ENCODE assay signal across 12 cellular contexts in the genomic region with DNA sequence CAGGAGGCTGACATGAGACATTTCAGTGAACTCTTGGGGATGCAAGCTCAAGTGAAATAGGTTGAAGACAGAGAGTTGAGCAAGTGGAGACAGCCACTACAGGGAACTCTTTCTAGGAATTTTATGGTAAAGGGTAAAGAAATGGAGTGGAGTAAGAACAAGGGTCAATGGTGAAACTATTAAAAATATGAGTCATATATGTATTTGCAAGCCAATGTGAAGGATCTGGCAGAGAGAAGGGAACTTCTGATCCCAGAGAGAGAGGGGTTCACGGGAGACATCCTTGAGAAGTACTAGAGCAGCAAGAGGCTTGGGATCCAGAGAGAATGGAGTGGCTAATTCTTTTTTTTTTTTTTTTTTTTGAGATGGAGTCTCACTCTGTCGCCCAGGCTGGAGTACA. TPM values are rescaled to one million over a fixed set of nuclear protein-coding genes. Genes with fewer than 3 reads are reported as not detected.
"Had no signal": no experiment of that assay in that cellular context is flagged by ENCODE, and none has a peak within 500 bp of the region (broad histone marks: within the 10 kb centered on the region; RNA-seq: fewer than 3 reads in every experiment).

No MANE protein-coding gene starts in this region.

- H3K4me3 ChIP-seq: colonic mucosa, gastrocnemius medialis, thoracic aorta had no signal

- H3K27me3 ChIP-seq: colonic mucosa, gastrocnemius medialis had no signal

- ATAC-seq: activated CD8-positive, alpha-beta T cell treated with anti-CD3 and anti-CD28 coated beads, Interleukin-2, amount 10 ng/mL, durations not matched to agents 7 days and 5 days; gastrocnemius medialis; stimulated activated naive B cell treated with anti-CD40 and anti-IgM and Interleukin-4, amounts not matched to agents 10 μg/mL and 1 μg/mL and 100 μg/mL, for 72 hours had no signal

- H3K9me3 ChIP-seq: colonic mucosa, gastrocnemius medialis, thoracic aorta had no signal

- H3K27ac ChIP-seq: colonic mucosa, gastrocnemius medialis, thoracic aorta had no signal

- DNase-seq: activated CD4-positive, alpha-beta T cell treated with anti-CD3 and anti-CD28 coated beads, Interleukin-2, amount 10 ng/mL, durations not matched to agents 24 days and 14 days; activated CD8-positive, alpha-beta T cell treated with anti-CD3 and anti-CD28 coated beads, Interleukin-2, amount 10 ng/mL, durations not matched to agents 7 days and 5 days; activated naive CD4-positive, alpha-beta T cell treated with anti-CD3 and anti-CD28 coated beads for 36 hours; activated T-cell treated with anti-CD3 and anti-CD28 coated beads, Interleukin-2, amount 50 U/mL, for 24 hours; anterior cingulate cortex; central memory CD4-positive, alpha-beta T cell; colonic mucosa; gastrocnemius medialis; head of caudate nucleus; stimulated activated naive B cell treated with anti-CD40 and anti-IgM and Interleukin-4, amounts not matched to agents 10 μg/mL and 1 μg/mL and 100 μg/mL, for 72 hours had no signal

- H3K36me3 ChIP-seq: colonic mucosa, gastrocnemius medialis, thoracic aorta had no signal

- H3K4me1 ChIP-seq: gastrocnemius medialis had no signal

RNA-seq across cellular contexts. Expression of a gene that starts 9.1 kb away (rescaled TPM):
- total RNA-seq: activated CD4-positive, alpha-beta T cell treated with anti-CD3 and anti-CD28 coated beads, Interleukin-2, amount 10 ng/mL, durations not matched to agents 24 days and 14 days; activated CD8-positive, alpha-beta T cell treated with anti-CD3 and anti-CD28 coated beads, Interleukin-2, amount 10 ng/mL, durations not matched to agents 7 days and 5 days; activated naive CD4-positive, alpha-beta T cell treated with anti-CD3 and anti-CD28 coated beads for 36 hours had no signal
- polyA plus RNA-seq: fibroblast of lung had no signal
